Comparison of ENCODE assay signal across 10 cellular contexts in genomic region chr4:11623726-11624037, GRCh38.
DNase-seq lines count a peak whose midpoint lies in the region; ATAC-seq, FAIRE-seq and TF ChIP-seq lines count a peak whose summit lies in the region.
"Had no signal": no experiment of that assay in that cellular context is flagged by ENCODE, and none has a peak within 500 bp of the region (broad histone marks: within the 10 kb centered on the region; RNA-seq: fewer than 3 reads in every experiment).

No MANE protein-coding gene starts in this region.

- no peak overlapping the region for H3K27ac ChIP-seq in brain microvascular endothelial cell
- no peak overlapping the region for H3K27ac ChIP-seq in HepG2 (ENCODE audit: extremely low read length, insufficient read depth, low read length)
- no peak overlapping the region for H3K27ac ChIP-seq in effector memory CD4-positive, alpha-beta T cell (ENCODE audit: insufficient read depth, low read length, poor library complexity, severe bottlenecking)
- H3K27ac ChIP-seq: SJCRH30 had no signal

- H3K9ac ChIP-seq in HepG2 (ENCODE audit: insufficient read depth, low read depth, low read length) = no peak overlapping the region

- peaks cover 28% of the 10 kb centered on the region for H3K36me3 Mint-ChIP-seq in Calu3 (ENCODE audit: insufficient read depth, unreplicated experiment)
- no peaks in the 10 kb centered on the region for H3K36me3 Mint-ChIP-seq in activated T-helper 2 cell treated with anti-CD3 and anti-CD28 coated beads, Interferon-gamma antibody, Interleukin-2, Interleukin-4, amounts not matched to agents 10 μg/mL and 5 μg/mL and 100 μg/mL, durations not matched to agents 14 hours and 24 hours and 36 hours (ENCODE audit: low read depth)
- H3K36me3 Mint-ChIP-seq: activated naive CD8-positive, alpha-beta T cell treated with anti-CD3 and anti-CD28 coated beads, Interleukin-2, amount 10 ng/mL, durations not matched to agents 7 days and 5 days had no signal

- intact Hi-C loops in Calu3 (cut with micrococcal nuclease; ENCODE audit: unreplicated experiment) = loop anchor here (2.0 kb wide), 1 partner anchor 127 kb away; no protein-coding TSS in a partner anchor
- intact Hi-C loops in HepG2 (cut with micrococcal nuclease; ENCODE audit: unreplicated experiment) = no loop called here
- intact Hi-C loops in activated T-helper 2 cell treated with anti-CD3 and anti-CD28 coated beads, Interferon-gamma antibody, Interleukin-2, Interleukin-4, amounts not matched to agents 10 μg/mL and 5 μg/mL and 100 μg/mL, durations not matched to agents 14 hours and 24 hours and 36 hours (cut with micrococcal nuclease) = no loop called here

- DNase-seq in Calu3 (peak; percentile 54), brain microvascular endothelial cell (no peak), HepG2 (ENCODE audit: low spot score) (no peak), GM19239 (ENCODE audit: insufficient read length, low spot score) (no peak)
- no peak for DNase-seq in activated T-helper 2 cell treated with anti-CD3 and anti-CD28 coated beads, Interferon-gamma antibody, Interleukin-2, Interleukin-4, amounts not matched to agents 10 μg/mL and 5 μg/mL and 100 μg/mL, durations not matched to agents 14 hours and 24 hours and 36 hours (ENCODE audit: low spot score)
- no peak for DNase-seq in effector memory CD4-positive, alpha-beta T cell
- DNase-seq: activated naive CD8-positive, alpha-beta T cell treated with anti-CD3 and anti-CD28 coated beads, Interleukin-2, amount 10 ng/mL, durations not matched to agents 7 days and 5 days; SJCRH30 had no signal

- H4K20me1 ChIP-seq in HepG2 (ENCODE audit: insufficient read depth, low read length) = no peaks in the 10 kb centered on the region

- H3K36me3 ChIP-seq in brain microvascular endothelial cell (replicated peaks) (no peaks in the 10 kb centered on the region), HepG2 (replicated peaks in 1 of 2; ENCODE audit: control insufficient read depth in 1 of 2, insufficient read depth in 2 of 2, low read length in 2 of 2) (no peaks in the 10 kb centered on the region)
- H3K36me3 ChIP-seq in effector memory CD4-positive, alpha-beta T cell (ENCODE audit: control insufficient read depth, insufficient read depth, low read length) = no peaks in the 10 kb centered on the region
- H3K36me3 ChIP-seq: SJCRH30 had no signal

- H3K4me3 ChIP-seq in brain microvascular endothelial cell (ENCODE audit: low read depth, low read length) = no peak overlapping the region
- no peak overlapping the region for H3K4me3 ChIP-seq in HepG2 (replicated peaks in 1 of 3; ENCODE audit: insufficient read depth in 1 of 3, low read depth in 2 of 3, low read length in 3 of 3)
- no peak overlapping the region for H3K4me3 ChIP-seq in effector memory CD4-positive, alpha-beta T cell (ENCODE audit: insufficient read depth, low read depth, low read length, poor library complexity, severe bottlenecking)
- H3K4me3 ChIP-seq: SJCRH30 had no signal

- no peak overlapping the region for H3K4me3 Mint-ChIP-seq in Calu3 (ENCODE audit: low read depth, unreplicated experiment)
- H3K4me3 Mint-ChIP-seq in activated T-helper 2 cell treated with anti-CD3 and anti-CD28 coated beads, Interferon-gamma antibody, Interleukin-2, Interleukin-4, amounts not matched to agents 10 μg/mL and 5 μg/mL and 100 μg/mL, durations not matched to agents 14 hours and 24 hours and 36 hours (ENCODE audit: low read depth) = no peak overlapping the region
- H3K4me3 Mint-ChIP-seq: activated naive CD8-positive, alpha-beta T cell treated with anti-CD3 and anti-CD28 coated beads, Interleukin-2, amount 10 ng/mL, durations not matched to agents 7 days and 5 days had no signal

- TF ChIP-seq POLR2A in HepG2 (IDR thresholded peaks at IDR 0.05; ENCODE audit: insufficient read depth in 1 of 2, low read depth in 2 of 2, low read length in 2 of 2) = no peak

- 43% methylated on average over 1 of the region's 1 CpG for WGBS in HepG2 (ENCODE audit: low lambda C conversion rate)

- no peak overlapping the region for H3K4me2 ChIP-seq in HepG2 (ENCODE audit: low read depth, low read length)

- no peaks in the 10 kb centered on the region for H3K27me3 ChIP-seq in brain microvascular endothelial cell (replicated peaks)
- H3K27me3 ChIP-seq in HepG2 (ENCODE audit: control insufficient read depth in 1 of 2, insufficient read depth in 2 of 2, low read length in 2 of 2) = no peaks in the 10 kb centered on the region
- H3K27me3 ChIP-seq in effector memory CD4-positive, alpha-beta T cell (replicated peaks; ENCODE audit: control insufficient read depth, insufficient read depth, low read length, poor library complexity, severe bottlenecking) = no peaks in the 10 kb centered on the region
- H3K27me3 ChIP-seq: SJCRH30 had no signal

- TF ChIP-seq EP300 in Ishikawa (IDR thresholded peaks at IDR 0.05; ENCODE audit: borderline replicate concordance) (no peak), HepG2 (IDR thresholded peaks at IDR 0.05; ENCODE audit: low read depth in 2 of 2, low read length in 2 of 2) (no peak), HepG2 (CRISPR knock-in tag; IDR thresholded peaks at IDR 0.05; ENCODE audit: borderline replicate concordance) (no peak)

- TF ChIP-seq CTCF in Calu3 (IDR thresholded peaks at IDR 0.05; ENCODE audit: unreplicated experiment) (no peak), brain microvascular endothelial cell (IDR thresholded peaks at IDR 0.05; ENCODE audit: low read depth, low read length, missing control alignments) (peak; percentile 70), HepG2 (CRISPR knock-in tag; IDR thresholded peaks at IDR 0.05) (peak; percentile 15; the same call in 1 of the 2 replicates)

- no peaks in the 10 kb centered on the region for H3K9me3 Mint-ChIP-seq in Calu3 (ENCODE audit: low read depth, unreplicated experiment)
- H3K9me3 Mint-ChIP-seq in activated T-helper 2 cell treated with anti-CD3 and anti-CD28 coated beads, Interferon-gamma antibody, Interleukin-2, Interleukin-4, amounts not matched to agents 10 μg/mL and 5 μg/mL and 100 μg/mL, durations not matched to agents 14 hours and 24 hours and 36 hours = no peaks in the 10 kb centered on the region
- H3K9me3 Mint-ChIP-seq: activated naive CD8-positive, alpha-beta T cell treated with anti-CD3 and anti-CD28 coated beads, Interleukin-2, amount 10 ng/mL, durations not matched to agents 7 days and 5 days had no signal

- BruUV-seq in Calu3 (replicated peaks; lab: Mats Ljungman, UMichigan) = no TSS peak
- BruUV-seq in HepG2 (replicated peaks; lab: Mats Ljungman, UMichigan) = no TSS peak

- in situ Hi-C loops in brain microvascular endothelial cell (cut with HindIII; ENCODE audit: low pct_ligation_motif_present, low sequenced_read_pairs) (no loop called here), HepG2 (cut with HindIII; ENCODE audit: extremely low pct_ligation_motif_present, low pct_unique_long_range_greater_than_20kb) (loop anchor here (25.0 kb wide), 1 partner anchor 89 kb away; no protein-coding TSS in a partner anchor)

- H3K79me2 ChIP-seq in HepG2 (ENCODE audit: insufficient read depth, low read length) = no peaks in the 10 kb centered on the region

- CTCF ChIA-PET in Calu3 (lab: Charles Lee) = interaction anchor here (0.8 to 2.8 kb wide), 7 partner anchors 9 to 193 kb away, joined by 3 to 10 read pairs (median 3); no protein-coding TSS in a partner anchor
- CTCF ChIA-PET in HepG2 (lab: Yijun Ruan, JAX; ENCODE audit: low intra/inter-chr PET ratio, low total read pairs) = no interaction called here

- H3K9me3 ChIP-seq in HepG2 (ENCODE audit: low read length) = peaks cover 68% of the 10 kb centered on the region
- no peaks in the 10 kb centered on the region for H3K9me3 ChIP-seq in effector memory CD4-positive, alpha-beta T cell (ENCODE audit: control insufficient read depth, low read length)
- H3K9me3 ChIP-seq: SJCRH30 had no signal

- no peaks in the 10 kb centered on the region for H3K27me3 Mint-ChIP-seq in Calu3 (ENCODE audit: unreplicated experiment)
- H3K27me3 Mint-ChIP-seq in activated T-helper 2 cell treated with anti-CD3 and anti-CD28 coated beads, Interferon-gamma antibody, Interleukin-2, Interleukin-4, amounts not matched to agents 10 μg/mL and 5 μg/mL and 100 μg/mL, durations not matched to agents 14 hours and 24 hours and 36 hours (ENCODE audit: low read depth) = no peaks in the 10 kb centered on the region
- H3K27me3 Mint-ChIP-seq: activated naive CD8-positive, alpha-beta T cell treated with anti-CD3 and anti-CD28 coated beads, Interleukin-2, amount 10 ng/mL, durations not matched to agents 7 days and 5 days had no signal

- ATAC-seq in HepG2 (no peak), GM19328 (IDR thresholded peaks at IDR 0.05; ENCODE audit: unreplicated experiment) (no peak)

- H3K4me1 ChIP-seq in HepG2 (ENCODE audit: insufficient read depth, low read length) = no peaks in the 10 kb centered on the region
- no peaks in the 10 kb centered on the region for H3K4me1 ChIP-seq in effector memory CD4-positive, alpha-beta T cell (ENCODE audit: control insufficient read depth, insufficient read depth, low read length, poor library complexity, severe bottlenecking)
- H3K4me1 ChIP-seq: SJCRH30 had no signal

- POLR2A ChIA-PET in HepG2 (lab: Yijun Ruan, JAX) = no interaction called here

- peaks cover 89% of the 10 kb centered on the region for H3K4me1 Mint-ChIP-seq in Calu3 (ENCODE audit: low read depth, unreplicated experiment)
- no peaks in the 10 kb centered on the region for H3K4me1 Mint-ChIP-seq in activated T-helper 2 cell treated with anti-CD3 and anti-CD28 coated beads, Interferon-gamma antibody, Interleukin-2, Interleukin-4, amounts not matched to agents 10 μg/mL and 5 μg/mL and 100 μg/mL, durations not matched to agents 14 hours and 24 hours and 36 hours (ENCODE audit: low read depth)
- H3K4me1 Mint-ChIP-seq: activated naive CD8-positive, alpha-beta T cell treated with anti-CD3 and anti-CD28 coated beads, Interleukin-2, amount 10 ng/mL, durations not matched to agents 7 days and 5 days had no signal

- TF ChIP-seq RAD21 in Ishikawa (IDR thresholded peaks at IDR 0.05; ENCODE audit: low read depth) (peak; percentile 50), HepG2 (CRISPR knock-in tag; IDR thresholded peaks at IDR 0.05) (no peak)

- no peak overlapping the region for H2AFZ ChIP-seq in HepG2 (ENCODE audit: low read length)

- H3K27ac Mint-ChIP-seq in Calu3 (ENCODE audit: unreplicated experiment) = peak overlapping the region; percentile 97
- no peak overlapping the region for H3K27ac Mint-ChIP-seq in activated T-helper 2 cell treated with anti-CD3 and anti-CD28 coated beads, Interferon-gamma antibody, Interleukin-2, Interleukin-4, amounts not matched to agents 10 μg/mL and 5 μg/mL and 100 μg/mL, durations not matched to agents 14 hours and 24 hours and 36 hours
- H3K27ac Mint-ChIP-seq: activated naive CD8-positive, alpha-beta T cell treated with anti-CD3 and anti-CD28 coated beads, Interleukin-2, amount 10 ng/mL, durations not matched to agents 7 days and 5 days had no signal

- no peak for FAIRE-seq in HepG2 (lab: Jason Lieb, UNC)
- FAIRE-seq in GM19239 (lab: Jason Lieb, UNC) = no peak

TF ChIP-seq in Ishikawa, 13 proteins besides CTCF, POLR2A, EP300 and RAD21 (continues in another document):
- no peak for TF ChIP-seq CEBPB (IDR thresholded peaks at IDR 0.05)

TF ChIP-seq in HepG2, 621 proteins besides CTCF, POLR2A, EP300 and RAD21 (continues in another document):
- TF ChIP-seq SOX13 (IDR thresholded peaks at IDR 0.05) (no peak), SOX13 (CRISPR knock-in tag; conservative IDR thresholded peaks at IDR 0.05 in 1 of 2, IDR thresholded peaks at IDR 0.05 in 1 of 2) (no peak), ZNF614 (CRISPR knock-in tag; IDR thresholded peaks at IDR 0.05; ENCODE audit: borderline replicate concordance) (no peak), ZNF264 (CRISPR knock-in tag; IDR thresholded peaks at IDR 0.05) (no peak)
